10 cellular contexts compared by ENCODE assay signal in the genomic region with DNA sequence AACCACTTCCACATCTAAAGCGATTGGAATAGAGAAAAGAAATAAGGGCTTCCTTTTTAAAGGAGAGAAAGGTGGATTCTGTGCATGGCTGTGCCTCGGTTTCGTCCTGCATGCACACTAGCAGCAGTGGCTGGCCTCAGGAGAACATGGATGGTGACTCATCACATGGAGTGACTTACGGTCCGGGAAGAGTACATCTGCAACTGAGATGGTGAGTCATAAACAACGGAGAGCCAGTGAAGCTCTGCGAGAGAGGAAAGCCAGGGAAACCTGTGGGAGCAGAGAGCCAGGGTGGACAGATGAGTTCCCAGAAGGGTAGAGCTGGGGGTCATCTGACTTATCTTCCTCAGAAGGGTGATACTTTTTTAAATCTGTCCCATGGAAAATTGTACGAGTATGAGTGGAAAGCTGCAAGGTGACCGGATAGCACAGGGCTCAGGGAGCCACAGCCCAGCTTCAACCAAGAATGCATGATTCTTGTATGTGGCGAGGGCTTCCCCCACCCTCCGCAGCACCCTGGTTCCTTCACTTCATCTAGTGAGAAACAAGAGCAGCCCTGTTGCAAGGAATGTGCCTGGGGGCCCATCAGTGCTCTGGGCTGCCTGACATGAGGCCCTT.
A peak's percentile ranks its signal among the peaks of the same experiment; 100 is the strongest.
DNase-seq lines count a peak whose midpoint lies in the region; ATAC-seq and TF ChIP-seq lines count a peak whose summit lies in the region.
"Had no signal": no experiment of that assay in that cellular context is flagged by ENCODE, and none has a peak within 500 bp of the region (broad histone marks: within the 10 kb centered on the region; RNA-seq: fewer than 3 reads in every experiment).

No MANE protein-coding gene starts in this region.

- H3K36me3 ChIP-seq in sigmoid colon = no peaks in the 10 kb centered on the region

- ATAC-seq in HG03097 (IDR thresholded peaks at IDR 0.05; ENCODE audit: low FRiP score, unreplicated experiment) = no peak

- H3K4me1 ChIP-seq in sigmoid colon = peaks cover 0 to 38% (median 21%) of the 10 kb centered on the region in 4 donors

- TF ChIP-seq POLR2A in sigmoid colon (IDR thresholded peaks at IDR 0.05) = no peak

- peak overlapping the region; percentile 67 to 82 (median 75) for H3K27ac ChIP-seq in sigmoid colon
- H3K27ac ChIP-seq: KMS-11 had no signal

- H3K9me3 ChIP-seq in sigmoid colon = no peaks in the 10 kb centered on the region

- no peak overlapping the region for H3K4me3 ChIP-seq in sigmoid colon

- no peak for TF ChIP-seq CTCF in sigmoid colon (IDR thresholded peaks at IDR 0.05)

- intact Hi-C loops in sigmoid colon (cut with DNase I) = loop anchor here (10.0 kb wide), 2 partner anchors 219 to 231 kb away; no protein-coding TSS in a partner anchor
- intact Hi-C loops in head of caudate nucleus (cut with DNase I) = no loop called here

- peak in 1 of 4 donors; percentile 85 for TF ChIP-seq EP300 in sigmoid colon (IDR thresholded peaks at IDR 0.05)

- peak; percentile 90 for DNase-seq in Daoy (ENCODE audit: low read depth)
- DNase-seq in SK-MEL-5 (ENCODE audit: low read depth, low spot score) = peak; percentile 25
- DNase-seq in foreskin melanocyte = peak; percentile 57
- DNase-seq in sigmoid colon = peak; percentile 80
- DNase-seq in NCI-H2107 treated with DMSO at 0.1 percent for 48 hours (lab: John Stamatoyannopoulos, UW; ENCODE audit: unreplicated experiment) = no peak
- no peak for DNase-seq in NK-92 treated with Interleukin-12 subunit alpha and Interleukin-12 subunit beta, amount 100 ng/mL, for 24 hours (lab: John Stamatoyannopoulos, UW)
- no peak for DNase-seq in head of caudate nucleus
- DNase-seq: left cardiac atrium had no signal

- in situ Hi-C loops in SK-MEL-5 (cut with HindIII; ENCODE audit: low pct_unique_long_range_greater_than_20kb, low sequenced_read_pairs) = no loop called here

- H3K27me3 ChIP-seq in sigmoid colon = no peaks in the 10 kb centered on the region

- WGBS in sigmoid colon, 2 donors = 85 to 86% methylated on average over 11 of the region's 11 CpGs

Comparison
In these comparisons a context has a peak if more than half of its experiments do, and no peak if none do; other contexts are left out.
1. DNase-seq: peak in Daoy (single experiment), SK-MEL-5 (single experiment), foreskin melanocyte (single experiment) and sigmoid colon (single experiment); none in NCI-H2107 treated with DMSO at 0.1 percent for 48 hours (single experiment), NK-92 treated with Interleukin-12 subunit alpha and Interleukin-12 subunit beta, amount 100 ng/mL, for 24 hours (single experiment) and head of caudate nucleus (0 of 42).